19 cellular contexts compared by ENCODE assay signal in genomic region chr4:77582716-77583115, GRCh38. TPM values are rescaled to one million over a fixed set of nuclear protein-coding genes. Genes with fewer than 3 reads are reported as not detected.
DNase-seq lines count a peak whose midpoint lies in the region; ATAC-seq lines count a peak whose summit lies in the region.
"Had no signal": no experiment of that assay in that cellular context is flagged by ENCODE, and none has a peak within 500 bp of the region (broad histone marks: within the 10 kb centered on the region; RNA-seq: fewer than 3 reads in every experiment).

No MANE protein-coding gene starts in this region.

- no peaks in the 10 kb centered on the region for H3K9me3 ChIP-seq in CD8-positive, alpha-beta memory T cell (ENCODE audit: low read length)

- no peaks in the 10 kb centered on the region for H3K27me3 ChIP-seq in CD8-positive, alpha-beta memory T cell (ENCODE audit: insufficient read depth, low read length, poor library complexity, severe bottlenecking)
- H3K27me3 ChIP-seq: SJCRH30 had no signal

- intact Hi-C loops in activated CD4-positive, alpha-beta T cell treated with anti-CD3 and anti-CD28 coated beads for 36 hours (cut with DNase I, micrococcal nuclease) = loop anchor here in 1 of 2 experiments (10.0 kb wide), 1 partner anchor 1362 kb away; no protein-coding TSS in a partner anchor
- intact Hi-C loops in activated T-helper 2 cell treated with anti-CD3 and anti-CD28 coated beads, Interferon-gamma antibody, Interleukin-2, Interleukin-4, amounts not matched to agents 10 μg/mL and 5 μg/mL and 100 μg/mL, durations not matched to agents 14 hours and 24 hours and 36 hours (cut with micrococcal nuclease) = loop anchor here (10.0 kb wide), 2 partner anchors 1518 to 1558 kb away; partner anchors contain the start of gene CXCL10
- intact Hi-C loops in posterior cingulate gyrus (cut with DNase I) = no loop called here

- CTCF ChIA-PET in activated CD4-positive, alpha-beta T cell treated with anti-CD3 and anti-CD28 coated beads for 36 hours (lab: Charles Lee) = interaction anchor here (0.6 to 3.2 kb wide), 3 partner anchors 11 to 845 kb away, joined by 3 to 22 read pairs (median 3); no protein-coding TSS in a partner anchor
- CTCF ChIA-PET in CD8-positive, alpha-beta memory T cell (lab: Charles Lee) = no interaction called here

- H3K36me3 Mint-ChIP-seq in activated CD4-positive, alpha-beta T cell treated with anti-CD3 and anti-CD28 coated beads for 36 hours (ENCODE audit: low read depth) = peaks cover 4% of the 10 kb centered on the region
- H3K36me3 Mint-ChIP-seq in activated T-helper 2 cell treated with anti-CD3 and anti-CD28 coated beads, Interferon-gamma antibody, Interleukin-2, Interleukin-4, amounts not matched to agents 10 μg/mL and 5 μg/mL and 100 μg/mL, durations not matched to agents 14 hours and 24 hours and 36 hours (ENCODE audit: low read depth) = peaks cover 9% of the 10 kb centered on the region
- H3K36me3 Mint-ChIP-seq in CD8-positive, alpha-beta memory T cell = peaks cover 0 to 5% (median 0%) of the 10 kb centered on the region in 3 donors

- peaks cover 64% of the 10 kb centered on the region for H3K4me1 Mint-ChIP-seq in activated CD4-positive, alpha-beta T cell treated with anti-CD3 and anti-CD28 coated beads for 36 hours
- H3K4me1 Mint-ChIP-seq in activated T-helper 2 cell treated with anti-CD3 and anti-CD28 coated beads, Interferon-gamma antibody, Interleukin-2, Interleukin-4, amounts not matched to agents 10 μg/mL and 5 μg/mL and 100 μg/mL, durations not matched to agents 14 hours and 24 hours and 36 hours (ENCODE audit: low read depth) = peaks cover 61% of the 10 kb centered on the region
- H3K4me1 Mint-ChIP-seq in CD8-positive, alpha-beta memory T cell = peaks cover 13 to 18% (median 18%) of the 10 kb centered on the region in 3 donors

- H3K9me3 Mint-ChIP-seq in activated CD4-positive, alpha-beta T cell treated with anti-CD3 and anti-CD28 coated beads for 36 hours (ENCODE audit: low read depth) = peaks cover 7% of the 10 kb centered on the region
- peaks cover 12% of the 10 kb centered on the region for H3K9me3 Mint-ChIP-seq in activated T-helper 2 cell treated with anti-CD3 and anti-CD28 coated beads, Interferon-gamma antibody, Interleukin-2, Interleukin-4, amounts not matched to agents 10 μg/mL and 5 μg/mL and 100 μg/mL, durations not matched to agents 14 hours and 24 hours and 36 hours
- no peaks in the 10 kb centered on the region for H3K9me3 Mint-ChIP-seq in CD8-positive, alpha-beta memory T cell
- H3K9me3 Mint-ChIP-seq: CD4-positive, alpha-beta T cell had no signal

- POLR2A ChIA-PET in activated CD4-positive, alpha-beta T cell treated with anti-CD3 and anti-CD28 coated beads for 36 hours (lab: Charles Lee) = interaction anchor here (0.6 kb wide), 1 partner anchor 10 kb away, joined by 3 read pairs; no protein-coding TSS in a partner anchor
- POLR2A ChIA-PET in CD8-positive, alpha-beta memory T cell (lab: Charles Lee) = no interaction called here

- no peak for ATAC-seq in activated CD4-positive, alpha-beta T cell treated with anti-CD3 and anti-CD28 coated beads for 36 hours

- H3K27ac Mint-ChIP-seq in activated CD4-positive, alpha-beta T cell treated with anti-CD3 and anti-CD28 coated beads for 36 hours = peak overlapping the region; percentile 98
- peak overlapping the region; percentile 55 for H3K27ac Mint-ChIP-seq in activated T-helper 2 cell treated with anti-CD3 and anti-CD28 coated beads, Interferon-gamma antibody, Interleukin-2, Interleukin-4, amounts not matched to agents 10 μg/mL and 5 μg/mL and 100 μg/mL, durations not matched to agents 14 hours and 24 hours and 36 hours
- no peak overlapping the region for H3K27ac Mint-ChIP-seq in CD8-positive, alpha-beta memory T cell
- H3K27ac Mint-ChIP-seq: CD4-positive, alpha-beta T cell had no signal

- H3K4me1 ChIP-seq in CD8-positive, alpha-beta memory T cell (ENCODE audit: insufficient read depth, low read length) = no peaks in the 10 kb centered on the region

- H3K27ac ChIP-seq in CD8-positive, alpha-beta memory T cell (ENCODE audit: low read depth, low read length) = no peak overlapping the region
- H3K27ac ChIP-seq: 22Rv1, SJCRH30 had no signal

- H3K4me3 Mint-ChIP-seq in activated CD4-positive, alpha-beta T cell treated with anti-CD3 and anti-CD28 coated beads for 36 hours = no peak overlapping the region
- no peak overlapping the region for H3K4me3 Mint-ChIP-seq in activated T-helper 2 cell treated with anti-CD3 and anti-CD28 coated beads, Interferon-gamma antibody, Interleukin-2, Interleukin-4, amounts not matched to agents 10 μg/mL and 5 μg/mL and 100 μg/mL, durations not matched to agents 14 hours and 24 hours and 36 hours (ENCODE audit: low read depth)
- H3K4me3 Mint-ChIP-seq in CD8-positive, alpha-beta memory T cell = no peak overlapping the region
- H3K4me3 Mint-ChIP-seq: CD4-positive, alpha-beta T cell had no signal

- H3K36me3 ChIP-seq in CD8-positive, alpha-beta memory T cell (ENCODE audit: insufficient read depth, low read length) = no peaks in the 10 kb centered on the region
- H3K36me3 ChIP-seq: SJCRH30 had no signal

- no peak overlapping the region for H3K4me3 ChIP-seq in CD8-positive, alpha-beta memory T cell (ENCODE audit: low read length)
- H3K4me3 ChIP-seq: SJCRH30 had no signal

- no peak for DNase-seq in activated CD4-positive, alpha-beta T cell treated with anti-CD3 and anti-CD28 coated beads for 36 hours
- no peak for DNase-seq in activated CD4-positive, alpha-beta T cell treated with anti-CD3 and anti-CD28 coated beads, Interleukin-2, amount 50 U/mL, for 1 hour
- DNase-seq in GM03348 (ENCODE audit: low spot score) (peak; percentile 9), renal cortical epithelial cell (ENCODE audit: low read depth) (peak; percentile 65), NCI-H187 (lab: John Stamatoyannopoulos, UW) (no peak), posterior cingulate gyrus (no peak)
- no peak for DNase-seq in activated T-helper 2 cell treated with anti-CD3 and anti-CD28 coated beads, Interferon-gamma antibody, Interleukin-2, Interleukin-4, amounts not matched to agents 10 μg/mL and 5 μg/mL and 100 μg/mL, durations not matched to agents 14 hours and 24 hours and 36 hours (ENCODE audit: low spot score)
- DNase-seq in CD8-positive, alpha-beta memory T cell = no peak
- DNase-seq: CD4-positive, alpha-beta T cell; DMS53; NCI-H1105; NCI-H1694 treated with DMSO at 0.1 percent for 48 hours; NCI-H2227 treated with DMSO at 0.1 percent for 48 hours; NCI-H510A treated with DMSO at 0.1 percent for 48 hours; NCI-H82; SJCRH30 had no signal

- H3K27me3 Mint-ChIP-seq in activated CD4-positive, alpha-beta T cell treated with anti-CD3 and anti-CD28 coated beads for 36 hours = peaks cover 13% of the 10 kb centered on the region
- H3K27me3 Mint-ChIP-seq in activated T-helper 2 cell treated with anti-CD3 and anti-CD28 coated beads, Interferon-gamma antibody, Interleukin-2, Interleukin-4, amounts not matched to agents 10 μg/mL and 5 μg/mL and 100 μg/mL, durations not matched to agents 14 hours and 24 hours and 36 hours (ENCODE audit: low read depth) = no peaks in the 10 kb centered on the region
- peaks cover 6 to 14% of the 10 kb centered on the region in 2 donors for H3K27me3 Mint-ChIP-seq in CD8-positive, alpha-beta memory T cell

RNA-seq across cellular contexts. Expression of gene CXCL13, which starts 22.9 kb away (rescaled TPM):
- 1 to 10 TPM; 4.9 to 5.1 TPM for total RNA-seq in activated CD4-positive, alpha-beta T cell treated with anti-CD3 and anti-CD28 coated beads for 36 hours
- total RNA-seq in activated T-helper 2 cell treated with anti-CD3 and anti-CD28 coated beads, Interferon-gamma antibody, Interleukin-2, Interleukin-4, amounts not matched to agents 10 μg/mL and 5 μg/mL and 100 μg/mL, durations not matched to agents 14 hours and 24 hours and 36 hours = 82.6 and 87.2 TPM in 2 replicates
- not detected in 2 replicates for total RNA-seq in renal cortical epithelial cell
- total RNA-seq in CD8-positive, alpha-beta memory T cell = 1 to 10 TPM; 2.3 to 3.1 TPM
- 0.24 TPM for polyA plus RNA-seq in CD8-positive, alpha-beta memory T cell
- total RNA-seq: CD4-positive, alpha-beta T cell; H4; SJCRH30 had no signal
- polyA plus RNA-seq: BJ had no signal

Comparison
In these comparisons a context has a peak if more than half of its experiments do, and no peak if none do; other contexts are left out.
1. DNase-seq: peak in GM03348 (single experiment) and renal cortical epithelial cell (single experiment); none in activated CD4-positive, alpha-beta T cell treated with anti-CD3 and anti-CD28 coated beads for 36 hours (single experiment), activated CD4-positive, alpha-beta T cell treated with anti-CD3 and anti-CD28 coated beads, Interleukin-2, amount 50 U/mL, for 1 hour (single experiment), activated T-helper 2 cell treated with anti-CD3 and anti-CD28 coated beads, Interferon-gamma antibody, Interleukin-2, Interleukin-4, amounts not matched to agents 10 μg/mL and 5 μg/mL and 100 μg/mL, durations not matched to agents 14 hours and 24 hours and 36 hours (single experiment), CD8-positive, alpha-beta memory T cell (0 of 5), NCI-H187 (0 of 2) and posterior cingulate gyrus (0 of 10).
2. H3K27ac Mint-ChIP-seq: peak in activated CD4-positive, alpha-beta T cell treated with anti-CD3 and anti-CD28 coated beads for 36 hours (single experiment) and activated T-helper 2 cell treated with anti-CD3 and anti-CD28 coated beads, Interferon-gamma antibody, Interleukin-2, Interleukin-4, amounts not matched to agents 10 μg/mL and 5 μg/mL and 100 μg/mL, durations not matched to agents 14 hours and 24 hours and 36 hours (single experiment); none in CD8-positive, alpha-beta memory T cell (0 of 8).
3. RNA of gene CXCL13, which starts 22.9 kb away (total RNA-seq): 82.6 to 87.2 TPM in activated T-helper 2 cell treated with anti-CD3 and anti-CD28 coated beads, Interferon-gamma antibody, Interleukin-2, Interleukin-4, amounts not matched to agents 10 μg/mL and 5 μg/mL and 100 μg/mL, durations not matched to agents 14 hours and 24 hours and 36 hours; 4.9 to 5.1 TPM in activated CD4-positive, alpha-beta T cell treated with anti-CD3 and anti-CD28 coated beads for 36 hours, 2.3 to 3.1 TPM in CD8-positive, alpha-beta memory T cell and not detected in renal cortical epithelial cell; every median in the first group is over 10 times any median in the second.